In genomic region chr13:66665991-66666390, GRCh38 we compare ENCODE assay signal across 8 cellular contexts.
DNase-seq lines count a peak whose midpoint lies in the region; ATAC-seq and TF ChIP-seq lines count a peak whose summit lies in the region.

No MANE protein-coding gene starts in this region.

- intact Hi-C loops in transverse colon (cut with DNase I; ENCODE audit: low total_unique reads): no loop called here

- H3K36me3 ChIP-seq in adipocyte (ENCODE audit: control insufficient read depth, insufficient read depth, low read length, severe bottlenecking): no peaks in the 10 kb centered on the region
- no peaks in the 10 kb centered on the region for H3K36me3 ChIP-seq in iPS DF 6.9 (ENCODE audit: control insufficient read depth, insufficient read depth, low read length)
- no peaks in the 10 kb centered on the region for H3K36me3 ChIP-seq in transverse colon

- H3K4me3 ChIP-seq in adipocyte (ENCODE audit: low read length) (no peak overlapping the region), iPS DF 6.9 (ENCODE audit: low read length) (no peak overlapping the region), transverse colon (no peak overlapping the region)

- no peak for TF ChIP-seq EP300 in transverse colon (IDR thresholded peaks at IDR 0.05; ENCODE audit: low read depth)

- H3K4me1 ChIP-seq in adipocyte (ENCODE audit: control insufficient read depth, insufficient read depth, low read length) (no peaks in the 10 kb centered on the region), iPS DF 6.9 (ENCODE audit: control insufficient read depth, insufficient read depth, low read length) (no peaks in the 10 kb centered on the region), transverse colon (no peaks in the 10 kb centered on the region)

- no peak overlapping the region for H3K27ac ChIP-seq in iPS DF 6.9 (ENCODE audit: low read length)
- no peak overlapping the region for H3K27ac ChIP-seq in transverse colon

- H3K9me3 ChIP-seq in adipocyte (ENCODE audit: control insufficient read depth, low read length) (no peaks in the 10 kb centered on the region), iPS DF 6.9 (ENCODE audit: control insufficient read depth, insufficient read depth, low read length) (no peaks in the 10 kb centered on the region), transverse colon (no peaks in the 10 kb centered on the region)

- peak; percentile 82 for DNase-seq in AG08395 (ENCODE audit: low spot score)
- peak; percentile 97 for DNase-seq in LHCN-M2 (ENCODE audit: low read depth)
- peak; percentile 86 for DNase-seq in adipocyte (ENCODE audit: low read depth)
- DNase-seq in iPS DF 6.9 (ENCODE audit: low read depth, low spot score): peak; percentile 5
- no peak for DNase-seq in transverse colon
- DNase-seq in germinal center (ENCODE audit: low spot score): no peak

- no CpG with 5 or more reads among the region's 5 CpGs for WGBS in iPS DF 6.9 (ENCODE audit: insufficient coverage, insufficient read length)
- WGBS in transverse colon (ENCODE audit: low coverage in 1 of 2), 2 donors: 37 to 40% methylated on average over 1 to 5 of the region's 5 CpGs

- no peak for TF ChIP-seq POLR2A in transverse colon (IDR thresholded peaks at IDR 0.05)

- in situ Hi-C loops in transverse colon (cut with MboI; ENCODE audit: low pct_ligation_motif_present in 1 of 4, low pct_unique_long_range_greater_than_20kb in 1 of 4, low sequenced_read_pairs in 3 of 4): no loop called here

- no peak overlapping the region for H3K9ac ChIP-seq in adipocyte (ENCODE audit: low read length)

- TF ChIP-seq CTCF in transverse colon (IDR thresholded peaks at IDR 0.05): no peak

- H3K27me3 ChIP-seq in adipocyte (replicated peaks; ENCODE audit: control insufficient read depth, insufficient read depth, low read length) (no peaks in the 10 kb centered on the region), iPS DF 6.9 (ENCODE audit: control insufficient read depth, insufficient read depth, low read length) (no peaks in the 10 kb centered on the region), transverse colon (no peaks in the 10 kb centered on the region)

- no peak for ATAC-seq in HG03196 (IDR thresholded peaks at IDR 0.05; ENCODE audit: unreplicated experiment)
- ATAC-seq in GM21529 (IDR thresholded peaks at IDR 0.05; ENCODE audit: unreplicated experiment): no peak

Comparison
In these comparisons a context has a peak if more than half of its experiments do, and no peak if none do; other contexts are left out.
1. DNase-seq: peak in AG08395 (single experiment), LHCN-M2 (single experiment), adipocyte (single experiment) and iPS DF 6.9 (single experiment); none in transverse colon (single experiment) and germinal center (single experiment).